8 cellular contexts compared by ENCODE assay signal in genomic region chr14:70013269-70013873, GRCh38.
DNase-seq lines count a peak whose midpoint lies in the region; ATAC-seq and TF ChIP-seq lines count a peak whose summit lies in the region.

No MANE protein-coding gene starts in this region.

- CTCF ChIA-PET in AG04450 (lab: Charles Lee): interaction anchor here (0.6 to 5.6 kb wide), 13 partner anchors 15 to 195 kb away, joined by 3 to 20 read pairs (median 4); no protein-coding TSS in a partner anchor

- POLR2A ChIA-PET in AG04450 (lab: Yijun Ruan, JAX): no interaction called here

- H3K9me3 ChIP-seq in AG04450 (ENCODE audit: control insufficient read depth, insufficient read depth, low read length): no peaks in the 10 kb centered on the region

- ATAC-seq in foreskin keratinocyte (no peak), GM21619 (IDR thresholded peaks at IDR 0.05; ENCODE audit: unreplicated experiment) (no peak)

- peaks cover 27% of the 10 kb centered on the region for H3K4me1 ChIP-seq in foreskin keratinocyte

- H3K27me3 ChIP-seq in AG04450 (ENCODE audit: control insufficient read depth, insufficient read depth, low read length) (no peaks in the 10 kb centered on the region), foreskin keratinocyte (no peaks in the 10 kb centered on the region)

- TF ChIP-seq CTCF in AG04450 (IDR thresholded peaks at IDR 0.05; ENCODE audit: low read depth, low read length) (peak; percentile 75), GM12872 (IDR thresholded peaks at IDR 0.05; ENCODE audit: insufficient read depth, low read depth, low read length) (peak; percentile 91), foreskin keratinocyte (conservative IDR thresholded peaks at IDR 0.05) (peak; percentile 86)

- H3K4me3 ChIP-seq in AG04450 (ENCODE audit: low read depth, low read length): no peak overlapping the region

- H3K27ac ChIP-seq in AG04450 (ENCODE audit: low read depth, low read length) (no peak overlapping the region), foreskin keratinocyte (peak overlapping the region; percentile 30)

- DNase-seq in AG04450 (ENCODE audit: low read depth, low spot score): no peak
- peak; percentile 55 for DNase-seq in RPMI8226
- no peak for DNase-seq in foreskin keratinocyte
- DNase-seq in stimulated activated CD4-positive, alpha-beta T cell treated with anti-CD3 and anti-CD28 coated beads, Interleukin-1b, Interleukin-23, amount 100 ng/mL, for 24 hours (ENCODE audit: low read depth in 4 of 4, low spot score in 1 of 4): peak in 3 of 4 experiments; percentile 2 to 13 (median 12)
- no peak for DNase-seq in occipital lobe (lab: John Stamatoyannopoulos, UW)
- DNase-seq in NCI-H345 treated with DMSO at 0.1 percent for 48 hours (lab: John Stamatoyannopoulos, UW; ENCODE audit: unreplicated experiment): no peak

Comparison
In these comparisons a context has a peak if more than half of its experiments do, and no peak if none do; other contexts are left out.
1. DNase-seq: peak in RPMI8226 (single experiment) and stimulated activated CD4-positive, alpha-beta T cell treated with anti-CD3 and anti-CD28 coated beads, Interleukin-1b, Interleukin-23, amount 100 ng/mL, for 24 hours (3 of 4); none in AG04450 (single experiment), foreskin keratinocyte (0 of 2), occipital lobe (single experiment) and NCI-H345 treated with DMSO at 0.1 percent for 48 hours (single experiment).
2. Peak in every context shown above with its lines, with median percentiles within 50 percentile points of each other: CTCF ChIP-seq.